1 cellular context compared by ENCODE assay signal in genomic region chr18:573385-573784, GRCh38.
A peak's percentile ranks its signal among the peaks of the same experiment; 100 is the strongest.
TF ChIP-seq lines count a peak whose summit lies in the region.

No MANE protein-coding gene starts in this region.

TF ChIP-seq in HepG2, 621 proteins besides CTCF, POLR2A, EP300 and RAD21 (continued from another document and continues in another):
- TF ChIP-seq FOXP4 (CRISPR knock-in tag; IDR thresholded peaks at IDR 0.05) (no peak), PAWR (CRISPR knock-in tag; IDR thresholded peaks at IDR 0.05; ENCODE audit: borderline replicate concordance) (no peak), MYC (CRISPR knock-in tag; IDR thresholded peaks at IDR 0.05; ENCODE audit: borderline replicate concordance) (no peak), LRRFIP1 (CRISPR knock-in tag; conservative IDR thresholded peaks at IDR 0.05) (no peak), ZNF264 (CRISPR knock-in tag; IDR thresholded peaks at IDR 0.05) (peak; percentile 94), RARA (CRISPR knock-in tag; IDR thresholded peaks at IDR 0.05) (peak; percentile 60), ARID3A (IDR thresholded peaks at IDR 0.05; ENCODE audit: low read depth, low read length) (no peak), CEBPG (CRISPR knock-in tag; IDR thresholded peaks at IDR 0.05) (0 out of 2 replicates have a peak, but pooled peaks have one; percentile 8), FOXK1 (CRISPR knock-in tag; IDR thresholded peaks at IDR 0.05; ENCODE audit: borderline replicate concordance, low read depth) (no peak), KLF6 (CRISPR knock-in tag; IDR thresholded peaks at IDR 0.05) (no peak), GABPA (IDR thresholded peaks at IDR 0.05; ENCODE audit: low read depth, low read length) (no peak), GABPA (CRISPR knock-in tag; IDR thresholded peaks at IDR 0.05; ENCODE audit: low read depth) (no peak), RBAK (CRISPR knock-in tag; IDR thresholded peaks at IDR 0.05) (no peak), SIX1 (CRISPR knock-in tag; IDR thresholded peaks at IDR 0.05; ENCODE audit: borderline replicate concordance) (0 out of 2 replicates have a peak, but pooled peaks have one; percentile 32), TEF (CRISPR knock-in tag; IDR thresholded peaks at IDR 0.05) (no peak; the same call in 1 of the 2 replicates), ZNF644 (CRISPR knock-in tag; IDR thresholded peaks at IDR 0.05; ENCODE audit: low read depth) (peak; percentile 62; the same call in 1 of the 2 replicates), ZNF740 (CRISPR knock-in tag; IDR thresholded peaks at IDR 0.05) (no peak), RCOR2 (CRISPR knock-in tag; IDR thresholded peaks at IDR 0.05) (no peak), TBL1XR1 (IDR thresholded peaks at IDR 0.05; ENCODE audit: borderline replicate concordance, low read length, partially characterized antibody) (no peak), CREB3 (CRISPR knock-in tag; IDR thresholded peaks at IDR 0.05) (no peak), IKZF5 (CRISPR knock-in tag; IDR thresholded peaks at IDR 0.05) (no peak), HNF4A (CRISPR knock-in tag; IDR thresholded peaks at IDR 0.05) (peak; percentile 64), THAP7 (CRISPR knock-in tag; IDR thresholded peaks at IDR 0.05) (no peak), ZNF589 (CRISPR knock-in tag; conservative IDR thresholded peaks at IDR 0.05) (no peak), NR2F6 (IDR thresholded peaks at IDR 0.05) (peak; percentile 86), NR2F6 (CRISPR knock-in tag; IDR thresholded peaks at IDR 0.05) (peak; percentile 82), SIX4 (CRISPR knock-in tag; IDR thresholded peaks at IDR 0.05) (peak; percentile 16; the same call in 1 of the 2 replicates), ZNF674 (CRISPR knock-in tag; IDR thresholded peaks at IDR 0.05; ENCODE audit: low read depth) (no peak), NFYB (CRISPR knock-in tag; IDR thresholded peaks at IDR 0.05) (no peak), U2AF1 (optimal IDR thresholded peaks at IDR 0.05; ENCODE audit: low read depth, low read length) (no peak), ISL2 (CRISPR knock-in tag; IDR thresholded peaks at IDR 0.05) (no peak), ZNF253 (CRISPR knock-in tag; IDR thresholded peaks at IDR 0.05; ENCODE audit: borderline replicate concordance) (no peak), ZNF430 (CRISPR knock-in tag; IDR thresholded peaks at IDR 0.05) (no peak), IKZF1 (IDR thresholded peaks at IDR 0.05) (no peak), NR2F2 (IDR thresholded peaks at IDR 0.05; ENCODE audit: borderline replicate concordance, low read depth) (peak; percentile 69), NFIC (IDR thresholded peaks at IDR 0.05; ENCODE audit: low read length) (no peak), HDAC1 (CRISPR knock-in tag; IDR thresholded peaks at IDR 0.05) (peak; percentile 28; the same call in 1 of the 2 replicates), ZNF570 (CRISPR knock-in tag; IDR thresholded peaks at IDR 0.05; ENCODE audit: borderline replicate concordance) (no peak), ZNF562 (CRISPR knock-in tag; IDR thresholded peaks at IDR 0.05; ENCODE audit: borderline replicate concordance) (no peak), SMC3 (IDR thresholded peaks at IDR 0.05; ENCODE audit: low read length) (no peak), NR2F1 (CRISPR knock-in tag; IDR thresholded peaks at IDR 0.05) (peak; percentile 52 to 83; a peak in 3 of 4 replicates), CBX5 (CRISPR knock-in tag; IDR thresholded peaks at IDR 0.05; ENCODE audit: borderline replicate concordance) (no peak), ZNF234 (CRISPR knock-in tag; conservative IDR thresholded peaks at IDR 0.05) (no peak), ZNF343 (CRISPR knock-in tag; IDR thresholded peaks at IDR 0.05) (no peak), ZBTB40 (IDR thresholded peaks at IDR 0.05) (no peak), ZBTB40 (CRISPR knock-in tag; IDR thresholded peaks at IDR 0.05) (no peak)
